19 cellular contexts compared by ENCODE assay signal in the genomic region with DNA sequence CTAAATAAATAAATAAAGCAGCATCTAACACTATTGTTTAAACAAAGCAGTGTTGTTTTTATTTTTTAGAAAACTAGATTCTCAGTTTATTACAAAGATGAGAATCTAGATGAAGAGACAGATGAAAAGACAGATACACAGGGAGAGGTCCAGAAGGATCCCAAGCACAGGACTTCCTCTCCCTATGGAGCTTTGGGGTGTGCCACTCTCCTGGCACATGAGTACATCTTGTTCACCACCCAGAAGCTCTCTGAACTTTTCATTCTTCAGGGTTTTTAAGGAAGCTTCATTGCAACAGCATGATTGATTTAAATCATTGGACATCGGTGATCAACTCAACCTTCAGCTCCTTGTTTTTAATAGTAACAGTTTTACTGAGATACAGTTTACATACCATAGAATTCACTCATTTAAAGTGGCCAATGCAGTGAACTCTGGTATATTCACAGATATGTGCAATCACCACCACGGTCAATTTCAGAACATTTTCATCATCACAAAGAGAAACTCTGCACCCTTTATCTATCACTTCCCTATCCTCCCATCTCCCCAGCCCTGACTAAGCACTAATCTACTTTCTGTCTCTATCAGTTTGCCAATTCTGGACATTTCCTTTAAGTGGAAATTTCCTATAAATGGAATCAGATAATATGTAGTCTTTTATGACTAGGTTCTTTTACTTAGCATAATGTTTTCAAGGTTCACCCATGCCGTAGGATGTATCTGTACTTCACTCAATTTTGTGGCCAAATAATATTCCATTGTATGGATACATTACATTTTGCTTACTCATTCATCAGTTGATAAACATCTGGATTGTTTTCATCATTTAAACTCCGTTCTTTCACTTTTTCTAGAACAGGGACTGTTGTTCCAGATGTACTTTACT.
"Had no signal": no experiment of that assay in that cellular context is flagged by ENCODE, and none has a peak within 500 bp of the region (broad histone marks: within the 10 kb centered on the region; RNA-seq: fewer than 3 reads in every experiment).

No MANE protein-coding gene starts in this region.

- H3K27ac Mint-ChIP-seq: activated B cell treated with CpG ODN at 0.5 μM for 24 hours; activated CD8-positive, alpha-beta memory T cell treated with anti-CD3 and anti-CD28 coated beads, Interleukin-2, amount 10 ng/mL, durations not matched to agents 7 days and 5 days; activated naive CD8-positive, alpha-beta T cell treated with anti-CD3 and anti-CD28 coated beads for 36 hours; memory B cell; nephron progenitor cell had no signal

- ATAC-seq: activated CD8-positive, alpha-beta memory T cell treated with anti-CD3 and anti-CD28 coated beads, Interleukin-2, amount 10 ng/mL, durations not matched to agents 7 days and 5 days; activated T-cell treated with anti-CD3 and anti-CD28 coated beads, Interleukin-2, amount 50 U/mL, for 4 hours; heart left ventricle had no signal

- FAIRE-seq: frontal cortex, keratinocyte had no signal

- H3K27me3 Mint-ChIP-seq: activated B cell treated with CpG ODN at 0.5 μM for 24 hours; activated CD8-positive, alpha-beta memory T cell treated with anti-CD3 and anti-CD28 coated beads, Interleukin-2, amount 10 ng/mL, durations not matched to agents 7 days and 5 days; activated naive CD8-positive, alpha-beta T cell treated with anti-CD3 and anti-CD28 coated beads for 36 hours; memory B cell had no signal

- H3K27me3 ChIP-seq: dorsolateral prefrontal cortex, esophagus squamous epithelium, heart left ventricle, sigmoid colon had no signal

- H3K4me3 Mint-ChIP-seq: activated B cell treated with CpG ODN at 0.5 μM for 24 hours; activated CD8-positive, alpha-beta memory T cell treated with anti-CD3 and anti-CD28 coated beads, Interleukin-2, amount 10 ng/mL, durations not matched to agents 7 days and 5 days; activated naive CD8-positive, alpha-beta T cell treated with anti-CD3 and anti-CD28 coated beads for 36 hours; activated T-cell treated with anti-CD3 and anti-CD28 coated beads, Interleukin-2, amount 50 U/mL, for 4 hours; memory B cell; nephron progenitor cell had no signal

- DNase-seq: activated B cell treated with CpG ODN at 0.5 μM for 24 hours; activated CD8-positive, alpha-beta memory T cell treated with anti-CD3 and anti-CD28 coated beads, Interleukin-2, amount 10 ng/mL, durations not matched to agents 7 days and 5 days; activated gamma-delta T cell treated with Interleukin-2 at 50 U/mL for 16 hours; activated naive CD8-positive, alpha-beta T cell treated with anti-CD3 and anti-CD28 coated beads for 36 hours; activated T-cell treated with anti-CD3 and anti-CD28 coated beads, Interleukin-2, amount 50 U/mL, for 4 hours; anterior cingulate cortex; dorsolateral prefrontal cortex; esophagus squamous epithelium; heart left ventricle; left ventricle myocardium inferior; nephron progenitor cell; sigmoid colon; stimulated activated CD4-positive, alpha-beta T cell treated with anti-CD3 and anti-CD28 coated beads, Interleukin-2, amount 100 ng/mL, for 24 hours; stimulated activated naive CD4-positive, alpha-beta T cell; substantia nigra; trophoblast cell had no signal

- H3K4me1 Mint-ChIP-seq: memory B cell, nephron progenitor cell had no signal

- H3K4me3 ChIP-seq: dorsolateral prefrontal cortex, esophagus squamous epithelium, heart left ventricle, left ventricle myocardium inferior, sigmoid colon had no signal

- H3K27ac ChIP-seq: dorsolateral prefrontal cortex, esophagus squamous epithelium, heart left ventricle, left ventricle myocardium inferior, sigmoid colon had no signal

- H3K9me3 ChIP-seq: sigmoid colon had no signal
